ENCODE assay signal across 24 cellular contexts in genomic region chr2:98777710-98778109, GRCh38.
"Had no signal": no experiment of that assay in that cellular context is flagged by ENCODE, and none has a peak within 500 bp of the region (broad histone marks: within the 10 kb centered on the region; RNA-seq: fewer than 3 reads in every experiment).

No MANE protein-coding gene starts in this region.

- H3K36me3 ChIP-seq: esophagus muscularis mucosa, gastroesophageal sphincter, heart left ventricle, left lung, lower lobe of right lung had no signal

- H3K4me1 ChIP-seq: foreskin keratinocyte, gastroesophageal sphincter had no signal

- DNase-seq: dermis blood vessel endothelial cell; dorsolateral prefrontal cortex; effector CD4-positive, alpha-beta T cell; effector memory CD4-positive, alpha-beta T cell; foreskin keratinocyte; heart left ventricle; hypothalamus; immature natural killer cell; islet precursor cell; kidney; kidney glomerular epithelial cell; left lung; left ventricle myocardium superior; lower lobe of right lung; mesenchymal stem cell; naive thymus-derived CD4-positive, alpha-beta T cell had no signal

- H3K4me3 Mint-ChIP-seq: immature natural killer cell; mesothelial cell of epicardium; naive thymus-derived CD4-positive, alpha-beta T cell had no signal

- H3K27ac Mint-ChIP-seq: immature natural killer cell, mesothelial cell of epicardium had no signal

- H3K4me2 ChIP-seq: hepatocyte had no signal

- H3K27me3 ChIP-seq: dorsolateral prefrontal cortex, esophagus muscularis mucosa, foreskin keratinocyte, hepatocyte, left lung had no signal

- FAIRE-seq: colon, endothelial cell of umbilical vein, frontal cortex, kidney had no signal

- H3K27ac ChIP-seq: coronary artery, esophagus muscularis mucosa, foreskin keratinocyte, gastroesophageal sphincter, heart left ventricle, hepatocyte, left lung, lower lobe of right lung had no signal

- H3K4me3 ChIP-seq: coronary artery, dorsolateral prefrontal cortex, esophagus muscularis mucosa, gastroesophageal sphincter, heart left ventricle, hepatocyte, left lung, lower lobe of right lung had no signal

- ATAC-seq: foreskin keratinocyte; gastroesophageal sphincter; heart left ventricle; left lung; left ventricle myocardium superior; lower lobe of right lung; naive thymus-derived CD4-positive, alpha-beta T cell had no signal

- H3K79me2 ChIP-seq: hepatocyte had no signal

- H3K27me3 Mint-ChIP-seq: naive thymus-derived CD4-positive, alpha-beta T cell had no signal

- H2AFZ ChIP-seq: hepatocyte had no signal
